In genomic region chr11:122317337-122317736, GRCh38 we compare ENCODE assay signal across 19 cellular contexts.
DNase-seq lines count a peak whose midpoint lies in the region; TF ChIP-seq lines count a peak whose summit lies in the region.
"Had no signal": no experiment of that assay in that cellular context is flagged by ENCODE, and none has a peak within 500 bp of the region (broad histone marks: within the 10 kb centered on the region; RNA-seq: fewer than 3 reads in every experiment).

No MANE protein-coding gene starts in this region.

- H3K4me1 Mint-ChIP-seq in endodermal cell (peaks cover 10% of the 10 kb centered on the region), mesothelial cell of epicardium (peaks cover 54% of the 10 kb centered on the region), Caco-2 (ENCODE audit: low read depth, unreplicated experiment) (no peaks in the 10 kb centered on the region)

- DNase-seq in AG08395 (ENCODE audit: low spot score) = peak; percentile 50
- DNase-seq in LHCN-M2 (ENCODE audit: low read depth) = peak; percentile 11
- peak; percentile 51 for DNase-seq in endodermal cell
- no peak for DNase-seq in mesothelial cell of epicardium (ENCODE audit: low spot score in 2 of 2, unreplicated experiment in 2 of 2)
- DNase-seq in D341Med (ENCODE audit: low spot score) = no peak
- DNase-seq in Caco-2 = no peak
- DNase-seq in KG1 (lab: John Stamatoyannopoulos, UW) = no peak
- no peak for DNase-seq in NCI-H510A (lab: John Stamatoyannopoulos, UW)
- DNase-seq: activated CD4-positive, alpha-beta T cell treated with anti-CD3 and anti-CD28 coated beads, Interleukin-2, amount 50 U/mL, for 4 hours; activated T-cell treated with anti-CD3 and anti-CD28 coated beads, Interleukin-2, amount 50 U/mL, for 72 hours; colonic mucosa; glutamatergic neuron; MM.1S; NCI-H1930; NCI-H69; PC-3 had no signal

- H3K27ac Mint-ChIP-seq in endodermal cell = no peak overlapping the region
- H3K27ac Mint-ChIP-seq in mesothelial cell of epicardium = peak overlapping the region; percentile 86
- H3K27ac Mint-ChIP-seq in Caco-2 (ENCODE audit: unreplicated experiment) = no peak overlapping the region
- H3K27ac Mint-ChIP-seq: activated T-cell treated with anti-CD3 and anti-CD28 coated beads, Interleukin-2, amount 50 U/mL, for 72 hours; progenitor cell of endocrine pancreas; stimulated activated naive CD8-positive, alpha-beta T cell treated with anti-CD3 and anti-CD28 coated beads, Interleukin-15, Interleukin-2, amounts not matched to agents 100 ng/mL and 50 ng/mL, for 24 hours had no signal

- peak overlapping the region; percentile 54 for H3K27ac ChIP-seq in endodermal cell (ENCODE audit: low read depth, low read length)
- H3K27ac ChIP-seq: colonic mucosa, uterus had no signal

- H3K27me3 ChIP-seq in endodermal cell (ENCODE audit: control insufficient read depth, insufficient read depth, low read length, poor library complexity, severe bottlenecking) (no peaks in the 10 kb centered on the region), Caco-2 (replicated peaks; ENCODE audit: control insufficient read depth, insufficient read depth, low read length) (no peaks in the 10 kb centered on the region)
- H3K27me3 ChIP-seq: colonic mucosa, uterus had no signal

- H3K36me3 Mint-ChIP-seq in endodermal cell (ENCODE audit: low read depth) (no peaks in the 10 kb centered on the region), mesothelial cell of epicardium (no peaks in the 10 kb centered on the region), Caco-2 (ENCODE audit: insufficient read depth, unreplicated experiment) (no peaks in the 10 kb centered on the region)

- BruUV-seq in Caco-2 (replicated peaks; lab: Mats Ljungman, UMichigan) = no TSS peak

- CTCF ChIA-PET in Caco-2 (lab: Charles Lee) = no interaction called here

- H3K9me3 ChIP-seq in endodermal cell (ENCODE audit: control insufficient read depth, low read length) (no peaks in the 10 kb centered on the region), Caco-2 (no peaks in the 10 kb centered on the region)
- H3K9me3 ChIP-seq: colonic mucosa, uterus had no signal

- H3K9me3 Mint-ChIP-seq in endodermal cell = no peaks in the 10 kb centered on the region
- H3K9me3 Mint-ChIP-seq in mesothelial cell of epicardium = no peaks in the 10 kb centered on the region
- no peaks in the 10 kb centered on the region for H3K9me3 Mint-ChIP-seq in Caco-2 (ENCODE audit: unreplicated experiment)
- H3K9me3 Mint-ChIP-seq: activated T-cell treated with anti-CD3 and anti-CD28 coated beads, Interleukin-2, amount 50 U/mL, for 72 hours; stimulated activated naive CD8-positive, alpha-beta T cell treated with anti-CD3 and anti-CD28 coated beads, Interleukin-15, Interleukin-2, amounts not matched to agents 100 ng/mL and 50 ng/mL, for 24 hours had no signal

- H3K9ac ChIP-seq in endodermal cell (ENCODE audit: extremely low read depth, low read length, poor library complexity, severe bottlenecking) = no peak overlapping the region

- POLR2A ChIA-PET in Caco-2 (lab: Charles Lee) = interaction anchor here (0.6 kb wide), 1 partner anchor 51 kb away, joined by 3 read pairs; no protein-coding TSS in a partner anchor

- no peaks in the 10 kb centered on the region for H3K4me1 ChIP-seq in endodermal cell (ENCODE audit: control insufficient read depth, insufficient read depth, low read length)
- H3K4me1 ChIP-seq in Caco-2 = no peaks in the 10 kb centered on the region
- H3K4me1 ChIP-seq: colonic mucosa, uterus had no signal

- TF ChIP-seq CTCF in endodermal cell (conservative IDR thresholded peaks at IDR 0.05) (no peak), mesothelial cell of epicardium (IDR thresholded peaks at IDR 0.05; ENCODE audit: unreplicated experiment) (no peak), Caco-2 (IDR thresholded peaks at IDR 0.05; ENCODE audit: insufficient read depth in 1 of 2, low read depth in 1 of 2, low read length in 1 of 2, severe bottlenecking in 1 of 2, unreplicated experiment in 1 of 2) (no peak)

- H3K4me3 Mint-ChIP-seq in endodermal cell (no peak overlapping the region), mesothelial cell of epicardium (no peak overlapping the region), Caco-2 (ENCODE audit: unreplicated experiment) (no peak overlapping the region)
- H3K4me3 Mint-ChIP-seq: activated T-cell treated with anti-CD3 and anti-CD28 coated beads, Interleukin-2, amount 50 U/mL, for 72 hours; stimulated activated naive CD8-positive, alpha-beta T cell treated with anti-CD3 and anti-CD28 coated beads, Interleukin-15, Interleukin-2, amounts not matched to agents 100 ng/mL and 50 ng/mL, for 24 hours had no signal

- H3K36me3 ChIP-seq in endodermal cell (ENCODE audit: control insufficient read depth, insufficient read depth, low read length) = no peaks in the 10 kb centered on the region
- H3K36me3 ChIP-seq in Caco-2 (ENCODE audit: control insufficient read depth, insufficient read depth, low read length) = no peaks in the 10 kb centered on the region
- H3K36me3 ChIP-seq: colonic mucosa, uterus had no signal

- H3K4me3 ChIP-seq in endodermal cell (ENCODE audit: low read length) (no peak overlapping the region), Caco-2 (ENCODE audit: low read depth, low read length) (no peak overlapping the region)
- H3K4me3 ChIP-seq: colonic mucosa, uterus had no signal

- H3K27me3 Mint-ChIP-seq in endodermal cell (ENCODE audit: insufficient read depth) (peaks cover 6% of the 10 kb centered on the region), mesothelial cell of epicardium (ENCODE audit: low read depth) (no peaks in the 10 kb centered on the region), Caco-2 (ENCODE audit: insufficient read depth, unreplicated experiment) (peaks cover 16% of the 10 kb centered on the region)
- H3K27me3 Mint-ChIP-seq: stimulated activated naive CD8-positive, alpha-beta T cell treated with anti-CD3 and anti-CD28 coated beads, Interleukin-15, Interleukin-2, amounts not matched to agents 100 ng/mL and 50 ng/mL, for 24 hours had no signal

- intact Hi-C loops in Caco-2 (cut with micrococcal nuclease; ENCODE audit: unreplicated experiment) = no loop called here

Comparison
In these comparisons a context has a peak if more than half of its experiments do, and no peak if none do; other contexts are left out.
1. DNase-seq: peak in AG08395 (single experiment), LHCN-M2 (single experiment) and endodermal cell (single experiment); none in mesothelial cell of epicardium (0 of 2), D341Med (single experiment), Caco-2 (0 of 2), KG1 (single experiment) and NCI-H510A (single experiment).